Comparison of ENCODE assay signal across 8 cellular contexts in genomic region chr2:28870146-28870891, GRCh38. TPM values are rescaled to one million over a fixed set of nuclear protein-coding genes. Genes with fewer than 3 reads are reported as not detected.
DNase-seq lines count a peak whose midpoint lies in the region; ATAC-seq and TF ChIP-seq lines count a peak whose summit lies in the region.

TSS of gene TRMT61B (minus strand) at chr2:28870309. CDS start at chr2:28870277, 32 bp downstream.

- peak in 4 of 11 experiments; percentile 2 to 22 (median 16) for TF ChIP-seq CTCF in spleen (IDR thresholded peaks at IDR 0.05 in 8 of 11, conservative IDR thresholded peaks at IDR 0.05 in 3 of 11)

- H3K27ac ChIP-seq in spleen = peak within 1 kb of the TSS; percentile 82 to 91 (median 88)

- intact Hi-C loops in spleen (cut with DNase I; ENCODE audit: low total_unique reads) = no loop called here

- H3K4me3 ChIP-seq in spleen = peak within 1 kb of the TSS; percentile 79 to 97 (median 94)

- ATAC-seq in HG03378 (IDR thresholded peaks at IDR 0.05; ENCODE audit: unreplicated experiment) = peak; percentile 81

- H3K9me3 ChIP-seq in spleen = no peaks in the 10 kb centered on the region

- no peaks in the 10 kb centered on the region for H3K27me3 ChIP-seq in spleen (replicated peaks in 1 of 7)

- WGBS in spleen, 5 donors = 0 to 1% (median 0%) methylated on average over 42 to 57 of the region's 57 CpGs

- peaks cover 17 to 54% (median 44%) of the 10 kb centered on the region in 6 donors for H3K4me1 ChIP-seq in spleen

- H3K36me3 ChIP-seq in spleen = peaks cover 0 to 6% (median 0%) of the 10 kb centered on the region in 6 donors

- TF ChIP-seq POLR2A in GM19099 (IDR thresholded peaks at IDR 0.05; ENCODE audit: extremely low read depth, insufficient read length, low read depth) = peak; percentile 95
- peak; percentile 52 to 88 (median 60) for TF ChIP-seq POLR2A in spleen (IDR thresholded peaks at IDR 0.05)

- DNase-seq in AML-193 (lab: John Stamatoyannopoulos, UW) = peak; percentile 92 to 95
- DNase-seq in NCI-H446 treated with DMSO at 0.1 percent for 48 hours (lab: John Stamatoyannopoulos, UW) = peak; percentile 90
- DNase-seq in activated CD4-positive, CD25-positive, alpha-beta regulatory T cell treated with anti-CD3 and anti-CD28 coated beads, Interleukin-2, amount 50 U/mL, for 16 hours (ENCODE audit: low read depth, low spot score) = peak; percentile 97
- peak; percentile 95 for DNase-seq in central memory CD4-positive, alpha-beta T cell
- DNase-seq in inferior parietal cortex (ENCODE audit: extremely low spot score) = peak; percentile 96
- DNase-seq in spleen = peak; percentile 99

RNA-seq across cellular contexts. Expression of gene TRMT61B, which starts in this region (rescaled TPM):
- total RNA-seq in spleen = 10 to 100 TPM; 12.3 to 16.1 (median 15.1) TPM
- polyA plus RNA-seq in spleen = 10 to 100 TPM; 24.5 to 30.2 (median 26.5) TPM

Comparison
In these comparisons a context has a peak if more than half of its experiments do, and no peak if none do; other contexts are left out.
1. Peak in every context shown above with its lines: DNase-seq, ATAC-seq, H3K4me3 ChIP-seq and H3K27ac ChIP-seq.